ENCODE assay signal across 8 cellular contexts in genomic region chr17:35612924-35613521, GRCh38. TPM values are rescaled to one million over a fixed set of nuclear protein-coding genes. Genes with fewer than 3 reads are reported as not detected.
A peak's percentile ranks its signal among the peaks of the same experiment; 100 is the strongest.
DNase-seq lines count a peak whose midpoint lies in the region; ATAC-seq and TF ChIP-seq lines count a peak whose summit lies in the region.

No MANE protein-coding gene starts in this region.

- H3K27ac Mint-ChIP-seq in activated naive CD4-positive, alpha-beta T cell treated with anti-CD3 and anti-CD28 coated beads, Interleukin-2, amount 10 ng/mL, durations not matched to agents 7 days and 5 days, result no peak overlapping the region

- H3K4me3 Mint-ChIP-seq in activated naive CD4-positive, alpha-beta T cell treated with anti-CD3 and anti-CD28 coated beads, Interleukin-2, amount 10 ng/mL, durations not matched to agents 7 days and 5 days, result no peak overlapping the region

- H3K27ac ChIP-seq in right cardiac atrium (ENCODE audit: low read length), result no peak overlapping the region

- H3K27me3 Mint-ChIP-seq in activated naive CD4-positive, alpha-beta T cell treated with anti-CD3 and anti-CD28 coated beads, Interleukin-2, amount 10 ng/mL, durations not matched to agents 7 days and 5 days, result no peaks in the 10 kb centered on the region

- H3K9me3 ChIP-seq in right cardiac atrium (ENCODE audit: control insufficient read depth, low read length), result no peaks in the 10 kb centered on the region

- no peaks in the 10 kb centered on the region for H3K9me3 Mint-ChIP-seq in activated naive CD4-positive, alpha-beta T cell treated with anti-CD3 and anti-CD28 coated beads, Interleukin-2, amount 10 ng/mL, durations not matched to agents 7 days and 5 days

- TF ChIP-seq CTCF in GM12875 (IDR thresholded peaks at IDR 0.05; ENCODE audit: borderline replicate concordance, insufficient read depth, low read depth, low read length), result peak; percentile 46; the same call in 1 of the 2 replicates

- no peaks in the 10 kb centered on the region for H3K4me1 ChIP-seq in right cardiac atrium (ENCODE audit: control insufficient read depth, insufficient read depth, low read length)

- H3K4me3 ChIP-seq in GM12875 (ENCODE audit: low read depth, low read length) (no peak overlapping the region), right cardiac atrium (ENCODE audit: low read length) (no peak overlapping the region)

- H3K36me3 Mint-ChIP-seq in activated naive CD4-positive, alpha-beta T cell treated with anti-CD3 and anti-CD28 coated beads, Interleukin-2, amount 10 ng/mL, durations not matched to agents 7 days and 5 days, result peaks cover 25% of the 10 kb centered on the region

- CTCF ChIA-PET in activated naive CD4-positive, alpha-beta T cell treated with anti-CD3 and anti-CD28 coated beads, Interleukin-2, amount 10 ng/mL, durations not matched to agents 7 days and 5 days (lab: Charles Lee), result interaction anchor here (0.6 to 5.3 kb wide), 30 partner anchors 9 to 493 kb away, joined by 3 to 92 read pairs (median 4); partner anchors contain the start of gene TAF15

- ATAC-seq in right cardiac atrium (no peak), HG03521 (IDR thresholded peaks at IDR 0.05; ENCODE audit: unreplicated experiment) (no peak), GM18519 (IDR thresholded peaks at IDR 0.05; ENCODE audit: low FRiP score, unreplicated experiment) (no peak)

- peak; percentile 52 to 56 for DNase-seq in AML-193 (lab: John Stamatoyannopoulos, UW)
- peak; percentile 67 for DNase-seq in NCI-H82 (lab: John Stamatoyannopoulos, UW)
- peak; percentile 68 for DNase-seq in activated naive CD4-positive, alpha-beta T cell treated with anti-CD3 and anti-CD28 coated beads, Interleukin-2, amount 10 ng/mL, durations not matched to agents 7 days and 5 days
- peak in 2 of 3 donors; percentile 38 to 71 for DNase-seq in right cardiac atrium
- peak; percentile 36 for DNase-seq in stimulated activated CD4-positive, alpha-beta T cell treated with anti-CD3 and anti-CD28 coated beads, Interleukin-15, amount 100 ng/mL, for 24 hours

- 85% methylated on average over 2 of the region's 2 CpGs for WGBS in right cardiac atrium

- no peaks in the 10 kb centered on the region for H3K4me1 Mint-ChIP-seq in activated naive CD4-positive, alpha-beta T cell treated with anti-CD3 and anti-CD28 coated beads, Interleukin-2, amount 10 ng/mL, durations not matched to agents 7 days and 5 days

- intact Hi-C loops in right cardiac atrium (cut with DNase I), result loop anchor here (2.0 to 5.0 kb wide), 2 partner anchors 134 kb away; no protein-coding TSS in a partner anchor

- H3K27me3 ChIP-seq in right cardiac atrium (ENCODE audit: control insufficient read depth, insufficient read depth), result no peaks in the 10 kb centered on the region

RNA-seq across cellular contexts. Expression of gene AP2B1, which starts 25.9 kb away (rescaled TPM):
- 100 to 1,000 TPM; 131 to 144 (median 136) TPM for total RNA-seq in right cardiac atrium
- 39.7 TPM for polyA plus RNA-seq in right cardiac atrium

RNA-seq across cellular contexts. Expression of gene PEX12, which starts 34.7 kb away (rescaled TPM):
- 1 to 10 TPM; 5.8 to 9.2 (median 7.5) TPM for total RNA-seq in right cardiac atrium
- 5.1 TPM for polyA plus RNA-seq in right cardiac atrium

RNA-seq across cellular contexts. Expression of gene SLFN14, which starts 52.4 kb away (rescaled TPM):
- total RNA-seq in right cardiac atrium, result not detected
- polyA plus RNA-seq in right cardiac atrium, result not detected
